Comparison of ENCODE assay signal across 23 cellular contexts in the genomic region with DNA sequence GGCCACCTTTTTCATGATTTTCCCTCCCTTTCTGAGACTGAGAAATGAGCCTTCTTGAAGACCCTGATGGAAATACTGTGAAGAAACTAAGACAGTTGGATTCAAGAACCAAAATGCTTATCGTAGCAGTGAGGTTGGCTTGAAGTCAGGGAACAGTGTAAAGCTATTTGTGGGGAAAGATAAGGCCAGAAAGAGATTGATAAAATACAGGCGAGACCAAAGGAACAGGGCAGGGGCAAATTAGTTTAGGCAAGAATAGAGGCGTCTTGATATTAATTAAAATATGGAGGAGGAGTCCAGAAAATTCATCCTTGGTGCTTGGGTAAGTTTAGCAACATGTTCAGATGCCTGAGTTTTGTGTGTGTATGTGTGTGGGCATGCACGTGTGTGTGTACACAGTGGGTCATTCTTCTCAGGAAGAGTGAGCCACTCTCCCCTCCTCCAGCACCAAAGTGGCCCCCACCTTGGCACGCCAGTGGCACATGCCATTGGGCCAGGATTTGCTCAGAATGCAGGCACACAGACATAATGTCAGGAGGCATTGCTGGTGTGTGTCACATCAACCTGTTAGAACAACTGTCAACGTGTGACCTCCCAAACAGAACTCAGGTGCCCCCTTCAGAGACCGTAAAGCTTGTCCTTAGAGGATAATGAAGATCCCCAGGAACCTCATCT. TPM values are rescaled to one million over a fixed set of nuclear protein-coding genes. Genes with fewer than 3 reads are reported as not detected.
A peak's percentile ranks its signal among the peaks of the same experiment; 100 is the strongest.
DNase-seq lines count a peak whose midpoint lies in the region; ATAC-seq and TF ChIP-seq lines count a peak whose summit lies in the region.
"Had no signal": no experiment of that assay in that cellular context is flagged by ENCODE, and none has a peak within 500 bp of the region (broad histone marks: within the 10 kb centered on the region; RNA-seq: fewer than 3 reads in every experiment).

No MANE protein-coding gene starts in this region.

- DNase-seq in Right ventricle myocardium inferior (ENCODE audit: missing footprints) (no peak), cardiac septum (ENCODE audit: low spot score) (no peak), erythroblast (lab: John Stamatoyannopoulos, UW) (peak; percentile 46 to 85), left ventricle myocardium superior (peak; percentile 71), DMS79 (lab: John Stamatoyannopoulos, UW) (no peak)
- no peak for DNase-seq in stimulated activated CD4-positive, alpha-beta T cell treated with anti-CD3 and anti-CD28 coated beads, Interleukin-4, amount 100 ng/mL, for 24 hours
- DNase-seq: ACHN; CD4-positive, alpha-beta T cell; COR-L47; DMS 273 treated with DMSO at 0.1 percent for 48 hours; Kasumi-1; NCI-H1694; NCI-H2081; NCI-H2171; NCI-H526; PC-3; SHP77 treated with DMSO at 0.1 percent for 48 hours had no signal

- TF ChIP-seq POLR2A in erythroblast (IDR thresholded peaks at IDR 0.05; ENCODE audit: low read length) (no peak), GM18505 (IDR thresholded peaks at IDR 0.05; ENCODE audit: borderline replicate concordance, extremely low read depth, insufficient read depth, insufficient read length) (no peak)

- ATAC-seq in Right ventricle myocardium inferior (peak; percentile 53), left ventricle myocardium superior (peak; percentile 83), GM18505 (IDR thresholded peaks at IDR 0.05; ENCODE audit: unreplicated experiment) (no peak), SK-N-SH treated with all-trans-retinoic acid at 6 μM for 48 hours (no peak)
- ATAC-seq: HCT116, PC-3 had no signal

- intact Hi-C loops in Right ventricle myocardium inferior (cut with DNase I) (no loop called here), cardiac septum (cut with DNase I) (no loop called here), left ventricle myocardium superior (cut with micrococcal nuclease) (no loop called here)

TF ChIP-seq in SK-N-SH treated with all-trans-retinoic acid at 6 μM for 48 hours, 23 proteins besides CTCF, POLR2A, EP300 and RAD21:
- TF ChIP-seq CSRNP3 (CRISPR knock-in tag; IDR thresholded peaks at IDR 0.05) (no peak), ISL1 (CRISPR knock-in tag; IDR thresholded peaks at IDR 0.05) (no peak), GLIS3 (CRISPR knock-in tag; IDR thresholded peaks at IDR 0.05) (no peak), OSR1 (CRISPR knock-in tag; IDR thresholded peaks at IDR 0.05) (no peak), ZFP3 (CRISPR knock-in tag; IDR thresholded peaks at IDR 0.05) (no peak), TOX (CRISPR knock-in tag; IDR thresholded peaks at IDR 0.05; ENCODE audit: borderline replicate concordance) (no peak), ZNF8 (CRISPR knock-in tag; IDR thresholded peaks at IDR 0.05) (no peak)

RNA-seq across cellular contexts. Expression of gene EHF, which starts 3.9 kb away (rescaled TPM):
- total RNA-seq in Right ventricle myocardium inferior (2.9 TPM), cardiac septum (0.08 TPM), left ventricle myocardium superior (2.7 TPM)
- total RNA-seq: CD4-positive, alpha-beta T cell; G401; GM23338; RPMI7951 had no signal

Comparison
In these comparisons a context has a peak if more than half of its experiments do, and no peak if none do; other contexts are left out.
1. DNase-seq: peak in erythroblast (2 of 2) and left ventricle myocardium superior (single experiment); none in Right ventricle myocardium inferior (single experiment), cardiac septum (single experiment), stimulated activated CD4-positive, alpha-beta T cell treated with anti-CD3 and anti-CD28 coated beads, Interleukin-4, amount 100 ng/mL, for 24 hours (single experiment) and DMS79 (single experiment).
2. ATAC-seq: peak in Right ventricle myocardium inferior (single experiment) and left ventricle myocardium superior (single experiment); none in GM18505 (single experiment) and SK-N-SH treated with all-trans-retinoic acid at 6 μM for 48 hours (single experiment).